In the genomic region with DNA sequence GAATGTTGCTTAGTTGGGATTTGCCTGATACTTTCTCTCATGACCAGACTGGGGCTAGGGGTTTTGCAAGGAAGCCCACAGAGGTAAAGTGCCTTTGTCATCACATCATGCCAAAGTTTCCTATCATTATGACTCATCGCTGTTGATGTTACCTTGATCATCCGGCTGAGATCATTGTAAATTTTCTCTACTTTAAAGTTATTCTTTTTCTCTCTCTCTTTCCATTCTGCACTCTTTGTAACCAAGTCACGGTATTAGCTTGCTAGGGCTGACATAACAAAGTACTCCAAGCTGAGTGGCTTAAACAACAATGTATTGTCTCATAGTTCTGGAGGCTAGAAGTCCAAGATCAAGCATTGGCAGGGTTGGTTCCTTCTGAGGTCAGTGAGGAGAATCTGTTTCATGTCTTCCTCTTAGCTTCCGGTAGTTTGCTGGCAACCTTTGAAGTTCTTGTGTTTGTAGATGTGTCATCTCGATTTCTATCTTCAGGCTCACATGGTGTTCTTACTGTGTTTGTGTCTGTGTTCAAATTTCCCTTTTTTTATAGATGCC, we compare ENCODE assay signal across 10 cellular contexts.
DNase-seq lines count a peak whose midpoint lies in the region; ATAC-seq and TF ChIP-seq lines count a peak whose summit lies in the region.
"Had no signal": no experiment of that assay in that cellular context is flagged by ENCODE, and none has a peak within 500 bp of the region (broad histone marks: within the 10 kb centered on the region; RNA-seq: fewer than 3 reads in every experiment).

No MANE protein-coding gene starts in this region.

- peak overlapping the region; percentile 84 to 98 (median 92) for H3K27ac Mint-ChIP-seq in CD4-positive, CD25-positive, alpha-beta regulatory T cell
- H3K27ac Mint-ChIP-seq: WTC11 had no signal

- RAD21 ChIA-PET in HCT116 (lab: Charles Lee; ENCODE audit: low non-redundant PET in 1 of 2, low total read pairs in 2 of 2, uncharacterized antibody in 2 of 2, unreplicated experiment in 2 of 2) = no interaction called here

- no peaks in the 10 kb centered on the region for H3K36me3 Mint-ChIP-seq in CD4-positive, CD25-positive, alpha-beta regulatory T cell
- H3K36me3 Mint-ChIP-seq: WTC11 had no signal

- no TSS peak for BruUV-seq in HCT116 (replicated peaks; lab: Mats Ljungman, UMichigan)

- H3K9ac ChIP-seq in HCT116 (ENCODE audit: low read length) = no peak overlapping the region

- TF ChIP-seq POLR2A in HCT116 (IDR thresholded peaks at IDR 0.05; ENCODE audit: borderline replicate concordance, extremely low read depth, insufficient read depth, insufficient read length) = no peak

- intact Hi-C loops in HCT116 (cut with micrococcal nuclease) = no loop called here
- intact Hi-C loops in ascending aorta (cut with DNase I) = no loop called here

- DNase-seq in CD4-positive, CD25-positive, alpha-beta regulatory T cell = peak; percentile 10 to 84 (median 72)
- DNase-seq in HCT116 (ENCODE audit: low read depth, low spot score) = peak; percentile 60
- DNase-seq in activated CD4-positive, alpha-beta T cell treated with anti-CD3 and anti-CD28 coated beads for 4 hours = peak; percentile 46 to 57
- peak; percentile 46 for DNase-seq in effector CD4-positive, alpha-beta T cell
- DNase-seq in NCI-H1105 (lab: John Stamatoyannopoulos, UW) = no peak
- no peak for DNase-seq in SHP77 (lab: John Stamatoyannopoulos, UW)
- no peak for DNase-seq in ascending aorta (ENCODE audit: low spot score in 2 of 2)
- no peak for DNase-seq in NCI-H2081 (lab: John Stamatoyannopoulos, UW)
- DNase-seq: HCEC 1CT had no signal

- H3K9me2 ChIP-seq in HCT116 (ENCODE audit: insufficient read depth) = no peaks in the 10 kb centered on the region

- peak overlapping the region; percentile 60 for H3K27ac ChIP-seq in CD4-positive, CD25-positive, alpha-beta regulatory T cell (ENCODE audit: insufficient read depth, low read length, poor library complexity, severe bottlenecking)
- H3K27ac ChIP-seq in HCT116 (ENCODE audit: low read depth, low read length) (no peak overlapping the region), ascending aorta (no peak overlapping the region)

- peak overlapping the region in 3 of 4 donors; percentile 1 to 67 (median 42) for H3K4me3 Mint-ChIP-seq in CD4-positive, CD25-positive, alpha-beta regulatory T cell
- H3K4me3 Mint-ChIP-seq: WTC11 had no signal

- no peaks in the 10 kb centered on the region for H3K9me3 Mint-ChIP-seq in CD4-positive, CD25-positive, alpha-beta regulatory T cell
- H3K9me3 Mint-ChIP-seq: WTC11 had no signal

- TF ChIP-seq CTCF in HCT116 (IDR thresholded peaks at IDR 0.05 in 2 of 3, conservative IDR thresholded peaks at IDR 0.05 in 1 of 3; ENCODE audit: borderline replicate concordance in 1 of 3, insufficient read depth in 1 of 3, low read depth in 2 of 3, low read length in 2 of 3) (no peak), ascending aorta (IDR thresholded peaks at IDR 0.05) (no peak)

- H4K20me1 ChIP-seq in HCT116 (ENCODE audit: insufficient read depth) = no peaks in the 10 kb centered on the region

- peak overlapping the region; percentile 54 for H3K4me3 ChIP-seq in CD4-positive, CD25-positive, alpha-beta regulatory T cell (ENCODE audit: low read depth, low read length)
- H3K4me3 ChIP-seq in HCT116 (replicated peaks in 1 of 2; ENCODE audit: low read depth in 1 of 2, low read length in 2 of 2) = peak overlapping the region in 1 of 2 experiments; percentile 16; a peak in 1 of 4 replicates
- H3K4me3 ChIP-seq in ascending aorta = no peak overlapping the region

- POLR2A ChIA-PET in HCT116 (lab: Charles Lee) = no interaction called here

- no peak for TF ChIP-seq RAD21 in HCT116 (IDR thresholded peaks at IDR 0.05; ENCODE audit: low read depth)

- peaks cover 17% of the 10 kb centered on the region for H3K27me3 Mint-ChIP-seq in CD4-positive, CD25-positive, alpha-beta regulatory T cell

- peak; percentile 90 to 91 for ATAC-seq in CD4-positive, CD25-positive, alpha-beta regulatory T cell (ENCODE audit: low read depth in 2 of 2)
- ATAC-seq in HCT116 = peak; percentile 85
- ATAC-seq: WTC11 had no signal

- no peaks in the 10 kb centered on the region for H3K9me3 ChIP-seq in CD4-positive, CD25-positive, alpha-beta regulatory T cell (ENCODE audit: control insufficient read depth in 2 of 2, low read length in 2 of 2)
- H3K9me3 ChIP-seq in HCT116 (ENCODE audit: control insufficient read depth in 1 of 2, insufficient read depth in 1 of 2, low read depth in 1 of 2, low read length in 2 of 2) (no peaks in the 10 kb centered on the region), ascending aorta (no peaks in the 10 kb centered on the region)

- no peaks in the 10 kb centered on the region for H3K79me2 ChIP-seq in HCT116 (ENCODE audit: insufficient read depth, low read length)

- peaks cover 6 to 16% (median 9%) of the 10 kb centered on the region in 4 donors for H3K4me1 Mint-ChIP-seq in CD4-positive, CD25-positive, alpha-beta regulatory T cell
- H3K4me1 Mint-ChIP-seq: WTC11 had no signal

- H3K4me1 ChIP-seq in CD4-positive, CD25-positive, alpha-beta regulatory T cell (ENCODE audit: control insufficient read depth, insufficient read depth, low read length, poor library complexity, severe bottlenecking) = peaks cover 12% of the 10 kb centered on the region
- peaks cover 5 to 44% of the 10 kb centered on the region in 2 experiments; a peak in 3 of 4 replicates for H3K4me1 ChIP-seq in HCT116 (ENCODE audit: control insufficient read depth in 1 of 2, insufficient read depth in 2 of 2, low read length in 2 of 2)
- no peaks in the 10 kb centered on the region for H3K4me1 ChIP-seq in ascending aorta

- peak overlapping the region; percentile 67 for H2AFZ ChIP-seq in HCT116 (ENCODE audit: low read depth, low read length, poor library complexity, severe bottlenecking)

- H3K27me3 ChIP-seq in CD4-positive, CD25-positive, alpha-beta regulatory T cell (ENCODE audit: control insufficient read depth, insufficient read depth, low read length) = no peaks in the 10 kb centered on the region
- H3K27me3 ChIP-seq in HCT116 (ENCODE audit: insufficient read depth, low read length) = no peaks in the 10 kb centered on the region
- no peaks in the 10 kb centered on the region for H3K27me3 ChIP-seq in ascending aorta

- H3K36me3 ChIP-seq in CD4-positive, CD25-positive, alpha-beta regulatory T cell (ENCODE audit: control insufficient read depth, insufficient read depth, low read length) = no peaks in the 10 kb centered on the region
- H3K36me3 ChIP-seq in HCT116 (ENCODE audit: control insufficient read depth in 1 of 2, insufficient read depth in 2 of 2, low read length in 2 of 2) (no peaks in the 10 kb centered on the region), ascending aorta (no peaks in the 10 kb centered on the region)

- CTCF ChIA-PET in HCT116 (lab: Charles Lee) = no interaction called here

- peak overlapping the region; percentile 60 for H3K4me2 ChIP-seq in HCT116 (ENCODE audit: low read length)

TF ChIP-seq in HCT116, 20 proteins besides CTCF, POLR2A, EP300 and RAD21 (continues in another document):
- no peak; the same call in 1 of the 2 replicates for TF ChIP-seq CEBPB (IDR thresholded peaks at IDR 0.05; ENCODE audit: low read depth)
- no peak for TF ChIP-seq SRF (IDR thresholded peaks at IDR 0.05; ENCODE audit: low read depth)
- TF ChIP-seq POLR2AphosphoS5 (IDR thresholded peaks at IDR 0.05; ENCODE audit: low read depth, low read length) = no peak
- TF ChIP-seq ELF1 (IDR thresholded peaks at IDR 0.05; ENCODE audit: borderline replicate concordance, low read depth) = no peak
- TF ChIP-seq, protein P1, sequence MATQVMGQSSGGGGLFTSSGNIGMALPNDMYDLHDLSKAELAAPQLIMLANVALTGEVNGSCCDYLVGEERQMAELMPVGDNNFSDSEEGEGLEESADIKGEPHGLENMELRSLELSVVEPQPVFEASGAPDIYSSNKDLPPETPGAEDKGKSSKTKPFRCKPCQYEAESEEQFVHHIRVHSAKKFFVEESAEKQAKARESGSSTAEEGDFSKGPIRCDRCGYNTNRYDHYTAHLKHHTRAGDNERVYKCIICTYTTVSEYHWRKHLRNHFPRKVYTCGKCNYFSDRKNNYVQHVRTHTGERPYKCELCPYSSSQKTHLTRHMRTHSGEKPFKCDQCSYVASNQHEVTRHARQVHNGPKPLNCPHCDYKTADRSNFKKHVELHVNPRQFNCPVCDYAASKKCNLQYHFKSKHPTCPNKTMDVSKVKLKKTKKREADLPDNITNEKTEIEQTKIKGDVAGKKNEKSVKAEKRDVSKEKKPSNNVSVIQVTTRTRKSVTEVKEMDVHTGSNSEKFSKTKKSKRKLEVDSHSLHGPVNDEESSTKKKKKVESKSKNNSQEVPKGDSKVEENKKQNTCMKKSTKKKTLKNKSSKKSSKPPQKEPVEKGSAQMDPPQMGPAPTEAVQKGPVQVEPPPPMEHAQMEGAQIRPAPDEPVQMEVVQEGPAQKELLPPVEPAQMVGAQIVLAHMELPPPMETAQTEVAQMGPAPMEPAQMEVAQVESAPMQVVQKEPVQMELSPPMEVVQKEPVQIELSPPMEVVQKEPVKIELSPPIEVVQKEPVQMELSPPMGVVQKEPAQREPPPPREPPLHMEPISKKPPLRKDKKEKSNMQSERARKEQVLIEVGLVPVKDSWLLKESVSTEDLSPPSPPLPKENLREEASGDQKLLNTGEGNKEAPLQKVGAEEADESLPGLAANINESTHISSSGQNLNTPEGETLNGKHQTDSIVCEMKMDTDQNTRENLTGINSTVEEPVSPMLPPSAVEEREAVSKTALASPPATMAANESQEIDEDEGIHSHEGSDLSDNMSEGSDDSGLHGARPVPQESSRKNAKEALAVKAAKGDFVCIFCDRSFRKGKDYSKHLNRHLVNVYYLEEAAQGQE (IDR thresholded peaks at IDR 0.05; ENCODE audit: low read depth) = no peak
- TF ChIP-seq MAX (IDR thresholded peaks at IDR 0.05) = no peak
- TF ChIP-seq ZFX (IDR thresholded peaks at IDR 0.05) = no peak
- no peak for TF ChIP-seq CBX3 (IDR thresholded peaks at IDR 0.05; ENCODE audit: low read depth)
- TF ChIP-seq FOSL1 (IDR thresholded peaks at IDR 0.05; ENCODE audit: low read depth) = peak; percentile 58
- TF ChIP-seq ZNF274 (IDR thresholded peaks at IDR 0.05; ENCODE audit: low read depth, low read length) = no peak
- TF ChIP-seq SP1 (IDR thresholded peaks at IDR 0.05; ENCODE audit: low read depth) = peak; percentile 33; the same call in 1 of the 2 replicates

Comparison
In these comparisons a context has a peak if more than half of its experiments do, and no peak if none do; other contexts are left out.
1. DNase-seq: peak in CD4-positive, CD25-positive, alpha-beta regulatory T cell (3 of 3), HCT116 (single experiment), activated CD4-positive, alpha-beta T cell treated with anti-CD3 and anti-CD28 coated beads for 4 hours (2 of 2) and effector CD4-positive, alpha-beta T cell (single experiment); none in NCI-H1105 (single experiment), SHP77 (0 of 2), ascending aorta (0 of 2) and NCI-H2081 (0 of 2).